ENCODE assay signal across 8 cellular contexts in the genomic region with DNA sequence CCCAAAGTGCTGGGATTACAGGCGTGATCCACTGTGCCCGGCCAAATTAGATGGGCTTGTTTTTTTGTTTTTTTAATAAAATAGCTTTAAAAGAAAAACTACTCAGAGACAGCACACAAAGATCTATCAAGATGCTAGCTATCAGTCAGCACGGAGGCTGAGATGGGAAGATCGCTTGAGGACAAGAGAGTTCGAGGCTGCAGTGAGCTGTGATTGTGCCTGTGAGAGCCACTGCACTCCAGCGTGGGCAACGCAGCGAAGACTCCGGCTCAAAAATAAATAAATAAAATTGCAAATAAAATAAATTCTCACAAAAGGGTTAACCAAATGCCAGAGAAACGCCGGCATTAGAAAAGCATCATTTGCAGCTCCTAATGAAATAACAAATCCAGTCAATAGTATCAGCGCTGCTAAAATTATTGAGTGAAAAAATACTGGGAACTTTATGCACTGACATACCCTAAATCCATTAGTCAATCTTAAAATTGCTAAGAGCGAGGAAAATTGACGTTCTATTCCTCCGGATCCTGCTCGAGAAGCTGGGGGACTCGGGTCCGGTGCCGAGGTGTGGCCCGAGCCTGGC. TPM values are rescaled to one million over a fixed set of nuclear protein-coding genes. Genes with fewer than 3 reads are reported as not detected.
DNase-seq lines count a peak whose midpoint lies in the region; ATAC-seq and TF ChIP-seq lines count a peak whose summit lies in the region.

No MANE protein-coding gene starts in this region.

- H3K9me3 ChIP-seq in CD4-positive, alpha-beta T cell (ENCODE audit: control insufficient read depth, low read length): no peaks in the 10 kb centered on the region
- H3K9me3 ChIP-seq in HUES64 (ENCODE audit: insufficient read depth, low read depth, low read length) (no peaks in the 10 kb centered on the region), adrenal gland (replicated peaks in 1 of 3) (no peaks in the 10 kb centered on the region)

- intact Hi-C loops in CD4-positive, alpha-beta T cell (cut with DNase I, micrococcal nuclease): no loop called here
- intact Hi-C loops in adrenal gland (cut with DNase I): no loop called here

- H3K4me1 Mint-ChIP-seq in CD4-positive, alpha-beta T cell (ENCODE audit: low read depth): peaks cover 16% of the 10 kb centered on the region

- H3K4me1 ChIP-seq in HUES64 (ENCODE audit: insufficient read depth, low read length) (peaks cover 5% of the 10 kb centered on the region; the same call in 1 of the 2 replicates), adrenal gland (replicated peaks in 1 of 2) (peaks cover 11 to 26% of the 10 kb centered on the region in 2 donors)

- no peak for DNase-seq in CD4-positive, alpha-beta T cell
- DNase-seq in adrenal gland: peak in 1 of 7 donors; percentile 5
- peak; percentile 56 for DNase-seq in left kidney (ENCODE audit: low read depth, low spot score)
- no peak for DNase-seq in UCSD-AML1 (lab: John Stamatoyannopoulos, UW; ENCODE audit: unreplicated experiment)
- DNase-seq in GM20000 (ENCODE audit: low spot score): no peak

- H3K4me3 ChIP-seq in HUES64 (ENCODE audit: low read length): peak overlapping the region; percentile 77
- peak overlapping the region; percentile 53 to 74 (median 60) for H3K4me3 ChIP-seq in adrenal gland

- no peaks in the 10 kb centered on the region for H3K27me3 Mint-ChIP-seq in CD4-positive, alpha-beta T cell

- no peaks in the 10 kb centered on the region for H3K9me3 Mint-ChIP-seq in CD4-positive, alpha-beta T cell

- peak overlapping the region; percentile 73 for H3K27ac Mint-ChIP-seq in CD4-positive, alpha-beta T cell

- no peak for ATAC-seq in CD4-positive, alpha-beta T cell (ENCODE audit: poor library complexity)
- no peak for ATAC-seq in HG03196 (IDR thresholded peaks at IDR 0.05; ENCODE audit: unreplicated experiment)

- H3K36me3 ChIP-seq in HUES64 (ENCODE audit: insufficient read depth, low read length) (no peaks in the 10 kb centered on the region), adrenal gland (replicated peaks in 1 of 2) (no peaks in the 10 kb centered on the region)

- 19% methylated on average over 19 of the region's 20 CpGs for WGBS in HUES64
- WGBS in adrenal gland, 4 donors: 7 to 10% (median 8%) methylated on average over 19 to 20 of the region's 20 CpGs

- TF ChIP-seq CTCF in CD4-positive, alpha-beta T cell (IDR thresholded peaks at IDR 0.05): no peak
- TF ChIP-seq CTCF in adrenal gland (IDR thresholded peaks at IDR 0.05): no peak
- no peak for TF ChIP-seq CTCF in GM20000 (IDR thresholded peaks at IDR 0.05; ENCODE audit: extremely low read depth, missing control alignments)

- POLR2A ChIA-PET in CD4-positive, alpha-beta T cell (lab: Charles Lee): interaction anchor here (1.8 to 1.9 kb wide), 2 partner anchors 123 to 1007 kb away, joined by 4 to 8 read pairs; a partner anchor contains a TSS

- CTCF ChIA-PET in CD4-positive, alpha-beta T cell (lab: Charles Lee): no interaction called here

- no peak overlapping the region for H3K27ac ChIP-seq in CD4-positive, alpha-beta T cell (ENCODE audit: low read depth, low read length)
- peak overlapping the region; percentile 73; the same call in 1 of the 2 replicates for H3K27ac ChIP-seq in HUES64 (ENCODE audit: low read depth, low read length)
- peak overlapping the region; percentile 63 to 94 (median 90) for H3K27ac ChIP-seq in adrenal gland
- H3K27ac ChIP-seq in temporal lobe (ENCODE audit: low read depth, low read length): peak overlapping the region; percentile 54

- no peaks in the 10 kb centered on the region for H3K27me3 ChIP-seq in CD4-positive, alpha-beta T cell (ENCODE audit: control insufficient read depth, insufficient read depth, low read length)
- H3K27me3 ChIP-seq in HUES64 (ENCODE audit: insufficient read depth, low read length) (no peaks in the 10 kb centered on the region), adrenal gland (no peaks in the 10 kb centered on the region)

- peak overlapping the region; percentile 93 for H3K9ac ChIP-seq in HUES64 (ENCODE audit: low read depth, low read length)

- peaks cover 12% of the 10 kb centered on the region for H3K36me3 Mint-ChIP-seq in CD4-positive, alpha-beta T cell (ENCODE audit: low read depth)

- no peak for TF ChIP-seq POLR2A in adrenal gland (IDR thresholded peaks at IDR 0.05)

- H3K4me3 Mint-ChIP-seq in CD4-positive, alpha-beta T cell: peak overlapping the region; percentile 91

RNA-seq across cellular contexts. Expression of a gene that starts 0.7 kb away (rescaled TPM):
- 1 to 10 TPM; 4.9 to 5.7 TPM for total RNA-seq in CD4-positive, alpha-beta T cell
- 5.8 TPM for polyA plus RNA-seq in HUES64 (2013, experiment 1 of 2)
- 8.2 TPM for polyA plus RNA-seq in HUES64 (2013, experiment 2 of 2)
- total RNA-seq in adrenal gland (10 to 100 TPM in 6 of 8 donors, 1 to 10 TPM in 2; 7.4 to 29.7 (median 14.4) TPM), temporal lobe (68.4 TPM)
- 10 to 100 TPM in 2 of 3 donors, 1 to 10 TPM in 1; 3.8 to 11.9 (median 10.4) TPM for polyA plus RNA-seq in adrenal gland
